In the genomic region with DNA sequence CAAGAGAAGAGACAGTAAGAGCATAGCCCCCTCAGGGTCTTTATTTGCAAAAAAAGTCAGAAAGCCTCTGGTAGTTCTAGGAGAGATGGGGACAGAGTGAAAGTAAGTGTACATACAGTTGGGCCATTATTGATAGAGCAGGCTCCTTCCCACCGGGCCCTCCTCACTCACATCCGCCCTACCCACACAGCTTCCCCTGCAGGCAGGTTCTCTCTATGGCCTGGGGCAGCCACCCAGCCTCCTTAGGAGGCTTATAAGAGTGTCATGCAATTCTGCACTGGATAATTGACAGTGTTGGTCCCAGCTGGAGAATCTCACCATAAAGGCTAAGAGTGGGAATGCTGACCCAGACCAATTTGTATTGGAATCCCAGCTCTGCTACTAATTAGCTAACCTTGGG, we compare ENCODE assay signal across 23 cellular contexts.
"Had no signal": no experiment of that assay in that cellular context is flagged by ENCODE, and none has a peak within 500 bp of the region (broad histone marks: within the 10 kb centered on the region; RNA-seq: fewer than 3 reads in every experiment).

No MANE protein-coding gene starts in this region.

- H3K27me3 ChIP-seq: colonic mucosa, hepatocyte, pancreas, right lobe of liver, upper lobe of left lung had no signal

- H3K36me3 Mint-ChIP-seq: naive thymus-derived CD8-positive, alpha-beta T cell; stimulated activated naive B cell treated with anti-CD40 and anti-IgM and Interleukin-4, amounts not matched to agents 10 μg/mL and 1 μg/mL and 100 μg/mL, for 72 hours had no signal

- H3K27ac Mint-ChIP-seq: dendritic cell treated with granulocyte-macrophage colony-stimulating factor and Interleukin-4, amounts not matched to agents 40 ng/mL and 50 ng/mL, for 4 days; naive thymus-derived CD8-positive, alpha-beta T cell; stimulated activated naive B cell treated with anti-CD40 and anti-IgM and Interleukin-4, amounts not matched to agents 10 μg/mL and 1 μg/mL and 100 μg/mL, for 72 hours; stimulated activated naive CD8-positive, alpha-beta T cell treated with anti-CD3 and anti-CD28 coated beads, Interleukin-15, Interleukin-2, amounts not matched to agents 100 ng/mL and 50 ng/mL, for 24 hours had no signal

- H3K27ac ChIP-seq: colonic mucosa, esophagus muscularis mucosa, foreskin keratinocyte, gastroesophageal sphincter, heart left ventricle, hepatocyte, left lung, pancreas, right lobe of liver, thoracic aorta, tibial nerve, upper lobe of left lung had no signal

- H3K4me3 Mint-ChIP-seq: dendritic cell treated with granulocyte-macrophage colony-stimulating factor and Interleukin-4, amounts not matched to agents 40 ng/mL and 50 ng/mL, for 4 days; naive thymus-derived CD8-positive, alpha-beta T cell; neural crest cell; stimulated activated naive B cell treated with anti-CD40 and anti-IgM and Interleukin-4, amounts not matched to agents 10 μg/mL and 1 μg/mL and 100 μg/mL, for 72 hours; stimulated activated naive CD8-positive, alpha-beta T cell treated with anti-CD3 and anti-CD28 coated beads, Interleukin-15, Interleukin-2, amounts not matched to agents 100 ng/mL and 50 ng/mL, for 24 hours had no signal

- ATAC-seq: foreskin keratinocyte; gastroesophageal sphincter; heart left ventricle; left cardiac atrium; left lung; naive thymus-derived CD8-positive, alpha-beta T cell; pancreas; right lobe of liver; stimulated activated naive B cell treated with anti-CD40 and anti-IgM and Interleukin-4, amounts not matched to agents 10 μg/mL and 1 μg/mL and 100 μg/mL, for 72 hours had no signal

- H3K9me3 ChIP-seq: colonic mucosa, esophagus muscularis mucosa, gastroesophageal sphincter, heart left ventricle, left lung, pancreas, right lobe of liver, thoracic aorta, tibial nerve, upper lobe of left lung had no signal

- H3K4me1 ChIP-seq: colonic mucosa, esophagus muscularis mucosa, foreskin keratinocyte, gastroesophageal sphincter, heart left ventricle, left lung, pancreas, right lobe of liver, tibial nerve, upper lobe of left lung had no signal

- H2AFZ ChIP-seq: hepatocyte had no signal

- H3K4me2 ChIP-seq: hepatocyte had no signal

- DNase-seq: colonic mucosa; effector CD8-positive, alpha-beta T cell; foreskin keratinocyte; heart left ventricle; left cardiac atrium; left lung; mesenchymal stem cell; naive thymus-derived CD8-positive, alpha-beta T cell; pancreas; right lobe of liver; small intestine; stimulated activated CD4-positive, alpha-beta T cell treated with anti-CD3 and anti-CD28 coated beads, Interleukin-15, amount 100 ng/mL, for 24 hours; stimulated activated CD4-positive, alpha-beta T cell treated with anti-CD3 and anti-CD28 coated beads, Interleukin-2, amount 100 ng/mL, for 48 hours; stimulated activated naive B cell treated with anti-CD40 and anti-IgM and Interleukin-4, amounts not matched to agents 10 μg/mL and 1 μg/mL and 100 μg/mL, for 72 hours; upper lobe of left lung had no signal

- H3K79me2 ChIP-seq: hepatocyte had no signal

- H3K36me3 ChIP-seq: colonic mucosa, esophagus muscularis mucosa, gastroesophageal sphincter, heart left ventricle, left lung, pancreas, right lobe of liver, thoracic aorta, tibial nerve, upper lobe of left lung had no signal

- H3K4me1 Mint-ChIP-seq: neural crest cell had no signal

- H3K4me3 ChIP-seq: colonic mucosa, esophagus muscularis mucosa, gastroesophageal sphincter, heart left ventricle, hepatocyte, left lung, pancreas, right lobe of liver, thoracic aorta, tibial nerve, upper lobe of left lung had no signal

- H3K9me3 Mint-ChIP-seq: dendritic cell treated with granulocyte-macrophage colony-stimulating factor and Interleukin-4, amounts not matched to agents 40 ng/mL and 50 ng/mL, for 4 days; naive thymus-derived CD8-positive, alpha-beta T cell; neural crest cell; stimulated activated naive B cell treated with anti-CD40 and anti-IgM and Interleukin-4, amounts not matched to agents 10 μg/mL and 1 μg/mL and 100 μg/mL, for 72 hours; stimulated activated naive CD8-positive, alpha-beta T cell treated with anti-CD3 and anti-CD28 coated beads, Interleukin-15, Interleukin-2, amounts not matched to agents 100 ng/mL and 50 ng/mL, for 24 hours had no signal
